In the genomic region with DNA sequence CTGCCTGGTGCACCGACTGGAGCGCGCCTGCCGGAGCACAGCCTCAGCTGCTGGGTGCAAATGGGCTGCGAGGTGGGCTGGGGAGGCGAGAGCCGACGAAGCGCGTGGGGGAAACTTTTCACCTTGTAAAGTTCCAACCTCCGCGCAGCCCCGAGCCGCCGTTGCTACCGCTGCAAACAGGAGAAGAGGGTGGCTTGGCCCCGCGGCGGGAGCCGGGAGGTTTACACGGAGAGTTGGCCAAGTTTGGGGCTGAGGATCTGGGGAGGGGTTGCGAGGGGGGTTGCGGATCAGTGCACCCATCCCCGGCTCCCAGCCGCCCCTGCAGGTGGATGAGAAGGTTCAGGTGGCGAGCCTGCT, we compare ENCODE assay signal across 7 cellular contexts. TPM values are rescaled to one million over a fixed set of nuclear protein-coding genes. Genes with fewer than 3 reads are reported as not detected.
DNase-seq lines count a peak whose midpoint lies in the region; ATAC-seq and TF ChIP-seq lines count a peak whose summit lies in the region.

No MANE protein-coding gene starts in this region.

- H3K36me3 ChIP-seq in liver (ENCODE audit: control insufficient read depth in 4 of 4, insufficient read depth in 3 of 4, low read depth in 1 of 4, low read length in 3 of 4) (no peaks in the 10 kb centered on the region), thoracic aorta (no peaks in the 10 kb centered on the region)

- H3K9me3 ChIP-seq in liver (ENCODE audit: control insufficient read depth in 4 of 4, low read length in 3 of 4) (peaks cover 0 to 3% (median 2%) of the 10 kb centered on the region in 4 donors), thoracic aorta (no peaks in the 10 kb centered on the region)

- H3K27me3 ChIP-seq in liver (ENCODE audit: control insufficient read depth in 4 of 4, insufficient read depth in 4 of 4, low read length in 3 of 4) = peaks cover 0 to 10% (median 8%) of the 10 kb centered on the region in 4 donors
- no peaks in the 10 kb centered on the region for H3K27me3 ChIP-seq in thoracic aorta (replicated peaks; ENCODE audit: insufficient read depth)

- peak overlapping the region in 2 of 3 donors; percentile 11 to 27 for H3K4me3 ChIP-seq in liver (ENCODE audit: low read depth in 1 of 3, low read length in 3 of 3)
- peak overlapping the region; percentile 85 for H3K4me3 ChIP-seq in thoracic aorta

- no peak for TF ChIP-seq RAD21 in liver (IDR thresholded peaks at IDR 0.05)

- ATAC-seq in thoracic aorta (ENCODE audit: insufficient number of reproducible peaks, low FRiP score, low read depth) = no peak
- no peak for ATAC-seq in HG03139 (IDR thresholded peaks at IDR 0.05; ENCODE audit: unreplicated experiment)

- WGBS in liver = 2% methylated on average over 26 of the region's 26 CpGs

- no peak for TF ChIP-seq CTCF in liver (IDR thresholded peaks at IDR 0.05; ENCODE audit: low read depth, low read length, missing input control)
- TF ChIP-seq CTCF in thoracic aorta (IDR thresholded peaks at IDR 0.05) = no peak

- H3K27ac ChIP-seq in caudate nucleus (ENCODE audit: low read depth, low read length) = peak overlapping the region; percentile 73
- no peak overlapping the region for H3K27ac ChIP-seq in liver (ENCODE audit: low read depth in 1 of 2, low read length in 2 of 2)
- H3K27ac ChIP-seq in thoracic aorta = peak overlapping the region; percentile 77 to 82

- peak; percentile 28 for DNase-seq in NCI-H128 (lab: John Stamatoyannopoulos, UW; ENCODE audit: unreplicated experiment)
- DNase-seq in caudate nucleus (lab: John Stamatoyannopoulos, UW) = peak in 12 of 61 donors; percentile 43 to 76 (median 60)
- no peak for DNase-seq in thoracic aorta (ENCODE audit: low spot score)
- no peak for DNase-seq in OCI-M2 (lab: John Stamatoyannopoulos, UW; ENCODE audit: unreplicated experiment)
- DNase-seq in T-helper 9 cell = no peak

- H3K9ac ChIP-seq in liver (ENCODE audit: low read depth in 1 of 2, low read length in 2 of 2) = no peak overlapping the region

- H3K4me1 ChIP-seq in liver (ENCODE audit: control insufficient read depth in 4 of 4, insufficient read depth in 4 of 4, low read length in 3 of 4) (peaks cover 9 to 22% (median 13%) of the 10 kb centered on the region in 4 donors), thoracic aorta (ENCODE audit: control insufficient read depth in 1 of 2, low read depth in 2 of 2) (peaks cover 0 to 23% of the 10 kb centered on the region in 2 donors)

TF ChIP-seq in liver, 16 proteins besides CTCF, POLR2A, EP300 and RAD21:
- TF ChIP-seq HNF4A (conservative IDR thresholded peaks at IDR 0.05) (no peak), ATF3 (IDR thresholded peaks at IDR 0.05) (no peak), NR2F2 (IDR thresholded peaks at IDR 0.05) (no peak), HNF4G (IDR thresholded peaks at IDR 0.05) (no peak), GABPA (IDR thresholded peaks at IDR 0.05 in 1 of 2, conservative IDR thresholded peaks at IDR 0.05 in 1 of 2) (no peak), TAF1 (conservative IDR thresholded peaks at IDR 0.05) (no peak), SP1 (IDR thresholded peaks at IDR 0.05) (no peak), MAX (IDR thresholded peaks at IDR 0.05) (no peak), JUND (IDR thresholded peaks at IDR 0.05) (no peak)

RNA-seq across cellular contexts. Expression of gene FAT3, which starts 0.6 kb away (rescaled TPM):
- total RNA-seq in liver (1 to 10 TPM; 1.2 to 1.3 TPM), thoracic aorta (10 to 100 TPM; 16.0 to 20.8 TPM)
- polyA plus RNA-seq in liver = under 1 TPM; 0.06 to 0.08 TPM

Comparison
In these comparisons a context has a peak if more than half of its experiments do, and no peak if none do; other contexts are left out.
1. H3K27ac ChIP-seq: peak in caudate nucleus (single experiment) and thoracic aorta (2 of 2); none in liver (0 of 2).
2. RNA of gene FAT3, which starts 0.6 kb away (total RNA-seq): 16.0 to 20.8 TPM in thoracic aorta; 1.2 to 1.3 TPM in liver; every median in the first group is over 4 times any median in the second.